25 cellular contexts compared by ENCODE assay signal in genomic region chr16:66677179-66677578, GRCh38.
"Had no signal": no experiment of that assay in that cellular context is flagged by ENCODE, and none has a peak within 500 bp of the region (broad histone marks: within the 10 kb centered on the region; RNA-seq: fewer than 3 reads in every experiment).

No MANE protein-coding gene starts in this region.

- H3K27ac Mint-ChIP-seq: activated naive CD8-positive, alpha-beta T cell; activated T-helper 1 cell treated with anti-CD3 and anti-CD28 coated beads, Interleukin-12 subunit alpha, Interleukin-12 subunit beta, Interleukin-2, Interleukin-4 antibody, amounts not matched to agents 30 ng/mL and 10 ng/mL and 1 ng/mL, durations not matched to agents 14 hours and 24 hours and 36 hours; endodermal cell; memory B cell; natural killer cell had no signal

- H3K27me3 ChIP-seq: foreskin keratinocyte, right atrium auricular region, stomach, testis, upper lobe of right lung had no signal

- H3K4me3 ChIP-seq: prostate gland, right atrium auricular region, skin epidermis, stomach, testis, upper lobe of right lung had no signal

- H3K4me1 ChIP-seq: foreskin keratinocyte, right atrium auricular region, testis, upper lobe of right lung had no signal

- H3K4me3 Mint-ChIP-seq: activated naive CD8-positive, alpha-beta T cell; activated T-helper 1 cell treated with anti-CD3 and anti-CD28 coated beads, Interleukin-12 subunit alpha, Interleukin-12 subunit beta, Interleukin-2, Interleukin-4 antibody, amounts not matched to agents 30 ng/mL and 10 ng/mL and 1 ng/mL, durations not matched to agents 14 hours and 24 hours and 36 hours; endodermal cell; memory B cell; natural killer cell had no signal

- H3K27me3 Mint-ChIP-seq: activated naive CD8-positive, alpha-beta T cell had no signal

- H3K9me3 Mint-ChIP-seq: activated T-helper 1 cell treated with anti-CD3 and anti-CD28 coated beads, Interleukin-12 subunit alpha, Interleukin-12 subunit beta, Interleukin-2, Interleukin-4 antibody, amounts not matched to agents 30 ng/mL and 10 ng/mL and 1 ng/mL, durations not matched to agents 14 hours and 24 hours and 36 hours; endodermal cell; natural killer cell had no signal

- ATAC-seq: foreskin keratinocyte, left ventricle myocardium superior, natural killer cell, upper lobe of right lung had no signal

- H3K27ac ChIP-seq: epithelial cell of prostate, foreskin keratinocyte, prostate gland, right atrium auricular region, testis, upper lobe of right lung, VCaP had no signal

- H3K36me3 Mint-ChIP-seq: activated naive CD8-positive, alpha-beta T cell; memory B cell; natural killer cell had no signal

- DNase-seq: activated CD4-positive, alpha-beta T cell treated with anti-CD3 and anti-CD28 coated beads for 1 hour; activated CD8-positive, alpha-beta memory T cell treated with anti-CD3 and anti-CD28 coated beads for 24 hours; activated gamma-delta T cell treated with Interleukin-2 at 50 U/mL for 16 hours; central memory CD4-positive, alpha-beta T cell; endodermal cell; foreskin keratinocyte; glutamatergic neuron; kidney; left ventricle myocardium superior; natural killer cell; occipital lobe; stimulated activated CD4-positive, alpha-beta T cell treated with anti-CD3 and anti-CD28 coated beads, Interleukin-4, amount 100 ng/mL, for 1 hour; stomach; SW 1271; T-helper 2 cell; testis; upper lobe of right lung had no signal

- H3K36me3 ChIP-seq: prostate gland, right atrium auricular region, upper lobe of right lung had no signal

- H3K4me1 Mint-ChIP-seq: endodermal cell, memory B cell, natural killer cell had no signal

- H3K9me3 ChIP-seq: prostate gland, right atrium auricular region, stomach, testis, upper lobe of right lung had no signal
